ENCODE assay signal across 1 cellular context in the genomic region with DNA sequence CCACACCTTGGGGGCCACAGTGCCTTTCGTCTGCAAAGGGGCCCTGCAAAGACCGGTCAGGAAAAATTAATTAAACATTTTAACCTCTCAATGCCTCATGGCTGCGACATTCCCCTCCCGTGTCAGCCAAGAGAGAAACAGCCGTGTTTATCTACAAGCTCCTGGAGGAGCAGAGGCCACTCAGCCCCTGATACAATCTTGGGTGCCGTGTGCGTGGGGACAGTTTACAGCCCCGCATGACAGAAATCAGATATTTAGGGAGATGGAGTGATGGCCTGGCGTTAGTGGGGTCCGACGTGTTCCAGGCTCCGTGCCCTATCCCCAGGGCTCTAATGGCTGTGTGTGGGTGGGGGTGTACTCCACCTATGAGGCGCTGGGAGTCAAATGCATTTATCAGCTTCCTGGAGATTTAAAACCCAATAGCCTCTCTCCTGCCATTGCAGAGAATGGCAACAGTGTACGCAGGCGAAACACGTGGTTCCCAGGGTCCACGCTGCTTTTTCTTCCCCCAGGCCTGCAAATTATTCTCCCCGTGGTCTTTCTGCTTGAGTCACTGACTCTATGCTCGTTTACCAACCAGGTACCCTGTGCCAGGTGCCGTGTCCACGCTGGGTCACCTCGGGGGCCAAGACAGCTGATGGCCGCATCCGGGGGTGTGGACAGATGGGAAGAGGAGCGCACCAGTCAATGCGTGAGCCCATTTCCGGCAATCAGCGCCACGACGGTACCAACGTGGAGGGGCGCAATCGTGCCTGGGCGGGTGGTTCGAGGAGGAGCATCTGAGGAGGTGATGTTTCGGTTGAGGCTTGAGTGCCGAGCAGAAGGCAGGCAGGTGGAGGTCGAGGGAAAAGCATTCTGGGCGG.
TF ChIP-seq lines count a peak whose summit lies in the region.

No MANE protein-coding gene starts in this region.

TF ChIP-seq in K562, 482 proteins besides CTCF, POLR2A, EP300 and RAD21:
- TF ChIP-seq, protein P1, sequence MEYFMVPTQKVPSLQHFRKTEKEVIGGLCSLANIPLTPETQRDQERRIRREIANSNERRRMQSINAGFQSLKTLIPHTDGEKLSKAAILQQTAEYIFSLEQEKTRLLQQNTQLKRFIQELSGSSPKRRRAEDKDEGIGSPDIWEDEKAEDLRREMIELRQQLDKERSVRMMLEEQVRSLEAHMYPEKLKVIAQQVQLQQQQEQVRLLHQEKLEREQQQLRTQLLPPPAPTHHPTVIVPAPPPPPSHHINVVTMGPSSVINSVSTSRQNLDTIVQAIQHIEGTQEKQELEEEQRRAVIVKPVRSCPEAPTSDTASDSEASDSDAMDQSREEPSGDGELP (CRISPR knock-in tag; IDR thresholded peaks at IDR 0.05; ENCODE audit: borderline replicate concordance) = peak; percentile 51; the same call in 1 of the 2 replicates
- TF ChIP-seq, protein P2, sequence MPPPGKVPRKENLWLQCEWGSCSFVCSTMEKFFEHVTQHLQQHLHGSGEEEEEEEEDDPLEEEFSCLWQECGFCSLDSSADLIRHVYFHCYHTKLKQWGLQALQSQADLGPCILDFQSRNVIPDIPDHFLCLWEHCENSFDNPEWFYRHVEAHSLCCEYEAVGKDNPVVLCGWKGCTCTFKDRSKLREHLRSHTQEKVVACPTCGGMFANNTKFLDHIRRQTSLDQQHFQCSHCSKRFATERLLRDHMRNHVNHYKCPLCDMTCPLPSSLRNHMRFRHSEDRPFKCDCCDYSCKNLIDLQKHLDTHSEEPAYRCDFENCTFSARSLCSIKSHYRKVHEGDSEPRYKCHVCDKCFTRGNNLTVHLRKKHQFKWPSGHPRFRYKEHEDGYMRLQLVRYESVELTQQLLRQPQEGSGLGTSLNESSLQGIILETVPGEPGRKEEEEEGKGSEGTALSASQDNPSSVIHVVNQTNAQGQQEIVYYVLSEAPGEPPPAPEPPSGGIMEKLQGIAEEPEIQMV (tag; conservative IDR thresholded peaks at IDR 0.05; ENCODE audit: low read depth) = no peak
